ENCODE assay signal across 8 cellular contexts in the genomic region with DNA sequence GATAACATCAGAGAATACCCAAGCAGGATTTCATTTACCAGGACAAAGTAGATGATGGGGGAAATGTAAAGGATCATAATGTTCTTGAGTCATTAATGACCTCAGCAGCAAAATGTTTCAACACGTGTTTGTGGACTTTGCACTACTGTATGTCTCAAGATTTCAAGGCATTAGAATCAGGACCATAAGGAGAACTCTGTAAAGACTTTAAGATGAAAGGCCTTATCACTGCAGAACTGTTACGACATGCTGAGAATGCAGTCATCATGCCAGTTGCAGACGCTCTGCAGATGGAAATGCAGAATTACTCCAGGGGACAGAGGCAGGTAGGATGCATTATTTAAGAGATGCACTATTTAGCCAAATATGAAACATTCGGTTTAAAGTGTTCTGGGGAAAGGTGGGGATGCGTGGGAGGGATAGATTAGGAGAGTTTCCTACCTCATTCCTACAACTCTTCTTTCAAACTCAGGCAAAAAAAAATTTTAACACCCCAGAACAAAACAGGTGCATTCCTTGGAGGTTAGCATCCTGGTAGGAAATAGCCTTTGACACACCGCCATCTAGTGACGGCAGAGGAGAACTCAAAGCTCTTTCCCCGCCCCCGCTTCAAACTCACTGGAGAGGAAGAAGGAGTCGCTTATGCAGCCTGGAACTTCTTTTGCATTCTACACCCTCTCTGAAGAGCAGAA. TPM values are rescaled to one million over a fixed set of nuclear protein-coding genes. Genes with fewer than 3 reads are reported as not detected.
A peak's percentile ranks its signal among the peaks of the same experiment; 100 is the strongest.
DNase-seq lines count a peak whose midpoint lies in the region; ATAC-seq lines count a peak whose summit lies in the region.

No MANE protein-coding gene starts in this region.

- intact Hi-C loops in right cardiac atrium (cut with DNase I) (loop anchor here in 3 of 4 donors (5.0 kb wide), 3 partner anchors 341 to 656 kb away; no protein-coding TSS in a partner anchor), sciatic nerve (cut with DNase I) (loop anchor here (5.0 to 10.0 kb wide), 2 partner anchors 431 to 654 kb away; no protein-coding TSS in a partner anchor)

- H3K9me3 ChIP-seq in MG63 (no peaks in the 10 kb centered on the region), right cardiac atrium (ENCODE audit: control insufficient read depth, low read length) (no peaks in the 10 kb centered on the region)

- no peak overlapping the region for H3K27ac ChIP-seq in ACC112 (ENCODE audit: low read depth, low read length)
- no peak overlapping the region for H3K27ac ChIP-seq in right cardiac atrium (ENCODE audit: low read length)

- peak; percentile 30 for DNase-seq in MG63
- DNase-seq in T-helper 1 cell: peak; percentile 8 to 63 (median 45)
- peak; percentile 52 for DNase-seq in amniotic epithelial cell (ENCODE audit: low read depth)
- peak; percentile 47 to 62 (median 55) for DNase-seq in right cardiac atrium
- peak; percentile 81 for DNase-seq in sciatic nerve (ENCODE audit: low spot score)

- H2AFZ ChIP-seq in ACC112 (ENCODE audit: low read length, unreplicated experiment): peak overlapping the region; percentile 18

- peak; percentile 60 for ATAC-seq in GM18498 (IDR thresholded peaks at IDR 0.05; ENCODE audit: unreplicated experiment)
- peak; percentile 80 for ATAC-seq in right cardiac atrium
- peak; percentile 79 for ATAC-seq in sciatic nerve
- ATAC-seq in GM21367 (IDR thresholded peaks at IDR 0.05; ENCODE audit: unreplicated experiment): no peak

- H3K79me2 ChIP-seq in ACC112 (ENCODE audit: control insufficient read depth, insufficient read depth, low read length, unreplicated experiment): no peaks in the 10 kb centered on the region

- 7% methylated on average over 10 of the region's 10 CpGs for WGBS in right cardiac atrium

- H3K4me3 ChIP-seq in ACC112 (ENCODE audit: low read depth, low read length) (no peak overlapping the region; the same call in 1 of the 2 replicates), MG63 (no peak overlapping the region), right cardiac atrium (ENCODE audit: low read length) (no peak overlapping the region)

- peaks cover 11% of the 10 kb centered on the region for H3K4me1 ChIP-seq in ACC112 (ENCODE audit: control insufficient read depth, insufficient read depth, low read length, unreplicated experiment)
- no peaks in the 10 kb centered on the region for H3K4me1 ChIP-seq in right cardiac atrium (ENCODE audit: control insufficient read depth, insufficient read depth, low read length)

- peaks cover 14% of the 10 kb centered on the region; the same call in 1 of the 2 replicates for H3K27me3 ChIP-seq in ACC112 (ENCODE audit: insufficient read depth, low read length)
- H3K27me3 ChIP-seq in MG63: no peaks in the 10 kb centered on the region
- no peaks in the 10 kb centered on the region for H3K27me3 ChIP-seq in right cardiac atrium (ENCODE audit: control insufficient read depth, insufficient read depth)

- H3K36me3 ChIP-seq in ACC112 (ENCODE audit: insufficient read depth, low read length): no peaks in the 10 kb centered on the region
- no peaks in the 10 kb centered on the region for H3K36me3 ChIP-seq in MG63

RNA-seq across cellular contexts. Expression of gene TOPAZ1, which starts 43.3 kb away (rescaled TPM):
- total RNA-seq in MG63 (2014; rRNA removed; shearing (Covaris generic); ENCODE audit: low replicate concordance): not detected in 2 replicates
- total RNA-seq in right cardiac atrium (not detected), sciatic nerve (not detected)
- not detected for polyA plus RNA-seq in right cardiac atrium

Comparison
In these comparisons a context has a peak if more than half of its experiments do, and no peak if none do; other contexts are left out.
1. DNase-seq: peak in every context shown above with its lines; median percentile 81 in sciatic nerve; 55 in right cardiac atrium; 52 in amniotic epithelial cell; 45 in T-helper 1 cell; 30 in MG63.